Comparison of ENCODE assay signal across 12 cellular contexts in genomic region chr15:70902105-70902504, GRCh38.
DNase-seq lines count a peak whose midpoint lies in the region; ATAC-seq and TF ChIP-seq lines count a peak whose summit lies in the region.
"Had no signal": no experiment of that assay in that cellular context is flagged by ENCODE, and none has a peak within 500 bp of the region (broad histone marks: within the 10 kb centered on the region; RNA-seq: fewer than 3 reads in every experiment).

No MANE protein-coding gene starts in this region.

- CTCF ChIA-PET in HEK293 (lab: Yijun Ruan, JAX), result no interaction called here

- TF ChIP-seq CTCF in HEK293 (tag by site-specific recombination; IDR thresholded peaks at IDR 0.05) (no peak), foreskin fibroblast (IDR thresholded peaks at IDR 0.05; ENCODE audit: low read depth, low read length) (no peak)

- H3K4me1 ChIP-seq in HEK293 (ENCODE audit: control insufficient read depth, insufficient read depth, low read length), result no peaks in the 10 kb centered on the region
- H3K4me1 ChIP-seq: suprapubic skin had no signal

- no peaks in the 10 kb centered on the region for H3K9me3 ChIP-seq in HEK293 (ENCODE audit: control insufficient read depth, insufficient read depth, low read depth, low read length)
- H3K9me3 ChIP-seq: suprapubic skin had no signal

- H3K36me3 ChIP-seq in HEK293 (ENCODE audit: control insufficient read depth in 2 of 2, insufficient read depth in 1 of 2, low read length in 2 of 2), result peaks cover 6 to 25% of the 10 kb centered on the region in 2 experiments

- H3K27ac ChIP-seq in HEK293 (ENCODE audit: extremely low read depth, low read depth, low read length), result no peak overlapping the region
- H3K27ac ChIP-seq: suprapubic skin, VCaP had no signal

- ATAC-seq in SK-N-SH treated with all-trans-retinoic acid at 6 μM for 48 hours, result peak; percentile 99
- no peak for ATAC-seq in GM19467 (IDR thresholded peaks at IDR 0.05; ENCODE audit: unreplicated experiment)
- no peak for ATAC-seq in GM21528 (IDR thresholded peaks at IDR 0.05; ENCODE audit: low FRiP score, unreplicated experiment)

- POLR2A ChIA-PET in HEK293 (lab: Yijun Ruan, JAX), result no interaction called here

- H3K4me3 ChIP-seq in HEK293 (ENCODE audit: low read depth, low read length) (no peak overlapping the region), foreskin fibroblast (ENCODE audit: low read depth in 1 of 2, low read length in 2 of 2) (no peak overlapping the region)
- H3K4me3 ChIP-seq: suprapubic skin had no signal

- DNase-seq in foreskin fibroblast (peak; percentile 80 to 88), stromal cell of bone marrow (ENCODE audit: low read depth) (peak; percentile 57), epidermal melanocyte (ENCODE audit: insufficient read length, low spot score) (no peak)
- DNase-seq: activated effector memory CD4-positive, alpha-beta T cell treated with anti-CD3 and anti-CD28 coated beads, Interleukin-2, amount 50 U/mL, for 16 hours; Kasumi-1; stimulated activated CD4-positive, alpha-beta T cell treated with anti-CD3 and anti-CD28 coated beads, Interleukin-2, amount 100 ng/mL, for 24 hours had no signal

TF ChIP-seq in HEK293, 187 proteins besides CTCF, POLR2A, EP300 and RAD21:
- TF ChIP-seq ZNF629 (tag by site-specific recombination; IDR thresholded peaks at IDR 0.05), result peak; percentile 64
- no peak for TF ChIP-seq ZNF112 (tag by site-specific recombination; IDR thresholded peaks at IDR 0.05)
- TF ChIP-seq ZNF335 (tag by site-specific recombination; conservative IDR thresholded peaks at IDR 0.05), result peak; percentile 70
- TF ChIP-seq ZNF302 (tag by site-specific recombination; IDR thresholded peaks at IDR 0.05; ENCODE audit: low read depth), result no peak
- TF ChIP-seq ZNF785 (tag by site-specific recombination; IDR thresholded peaks at IDR 0.05), result no peak
- no peak for TF ChIP-seq ZNF274 (IDR thresholded peaks at IDR 0.05; ENCODE audit: low read length)
- TF ChIP-seq ZNF274 (tag by site-specific recombination; IDR thresholded peaks at IDR 0.05; ENCODE audit: borderline replicate concordance), result no peak
- TF ChIP-seq YY2 (tag by site-specific recombination; IDR thresholded peaks at IDR 0.05), result no peak
- 0 out of 2 replicates have a peak, but pooled peaks have one; percentile 23 for TF ChIP-seq ZNF660 (tag by site-specific recombination; IDR thresholded peaks at IDR 0.05)
- TF ChIP-seq ZNF366 (tag by site-specific recombination; conservative IDR thresholded peaks at IDR 0.05), result peak; percentile 48
- TF ChIP-seq ZNF600 (tag by site-specific recombination; IDR thresholded peaks at IDR 0.05), result peak; percentile 67
TF ChIP-seq in HEK293: peak in this region for 5.

TF ChIP-seq in SK-N-SH treated with all-trans-retinoic acid at 6 μM for 48 hours, 23 proteins besides CTCF, POLR2A, EP300 and RAD21:
- TF ChIP-seq GLIS3 (CRISPR knock-in tag; IDR thresholded peaks at IDR 0.05) (no peak), CREB5 (CRISPR knock-in tag; IDR thresholded peaks at IDR 0.05; ENCODE audit: low read depth) (no peak), TOX (CRISPR knock-in tag; IDR thresholded peaks at IDR 0.05; ENCODE audit: borderline replicate concordance) (0 out of 2 replicates have a peak, but pooled peaks have one; percentile 32), ARNTL (CRISPR knock-in tag; IDR thresholded peaks at IDR 0.05; ENCODE audit: borderline replicate concordance, low read depth) (no peak)
TF ChIP-seq in SK-N-SH treated with all-trans-retinoic acid at 6 μM for 48 hours: peak in this region for 1.
